In the genomic region with DNA sequence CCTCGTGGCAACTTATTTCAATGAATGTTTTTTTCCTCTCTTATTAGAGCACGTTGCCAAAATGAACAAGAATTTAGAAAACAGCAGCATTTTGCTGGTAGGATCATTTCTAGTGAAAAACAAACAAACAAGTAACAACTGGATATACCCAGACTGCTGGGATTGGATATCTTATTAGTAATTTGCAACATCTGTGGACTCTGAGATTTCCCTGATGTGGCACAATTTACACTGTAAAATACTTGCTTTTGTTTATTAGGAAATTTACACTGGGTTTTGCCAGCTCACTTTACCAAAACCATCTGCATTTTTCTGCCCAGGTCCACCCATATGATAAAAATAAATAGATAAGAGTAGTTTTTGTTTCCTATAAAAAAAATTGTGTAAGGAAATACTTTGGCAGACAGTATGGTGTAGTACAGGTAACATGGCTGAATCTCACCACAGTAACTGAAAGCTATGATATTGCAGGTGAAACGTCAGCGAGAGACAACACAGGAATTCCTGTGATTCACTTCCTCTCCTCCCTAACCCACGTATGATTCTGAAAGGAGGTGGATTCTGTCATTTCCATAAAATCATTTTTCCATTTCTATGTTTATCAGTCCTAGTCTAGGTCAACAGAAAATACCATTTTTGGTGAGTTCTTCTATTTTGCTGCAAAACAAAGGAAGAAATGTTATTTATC, we compare ENCODE assay signal across 18 cellular contexts.
"Had no signal": no experiment of that assay in that cellular context is flagged by ENCODE, and none has a peak within 500 bp of the region (broad histone marks: within the 10 kb centered on the region; RNA-seq: fewer than 3 reads in every experiment).

No MANE protein-coding gene starts in this region.

- H3K27ac ChIP-seq: body of pancreas, gastrocnemius medialis, heart right ventricle, pancreas, uterus had no signal

- H3K4me1 ChIP-seq: body of pancreas, gastrocnemius medialis, pancreas, uterus had no signal

- H3K9me3 Mint-ChIP-seq: dendritic cell treated with granulocyte-macrophage colony-stimulating factor and Interleukin-4, amounts not matched to agents 40 ng/mL and 50 ng/mL, for 4 days; endodermal cell had no signal

- H3K36me3 ChIP-seq: gastrocnemius medialis, heart right ventricle, pancreas, uterus had no signal

- H3K4me3 ChIP-seq: body of pancreas, gastrocnemius medialis, heart right ventricle, pancreas, uterus had no signal

- H3K4me1 Mint-ChIP-seq: activated naive CD4-positive, alpha-beta T cell treated with anti-CD3 and anti-CD28 coated beads, Interleukin-2, amount 50 U/mL, for 24 hours had no signal

- H3K9me3 ChIP-seq: body of pancreas, gastrocnemius medialis, heart right ventricle, pancreas, uterus had no signal

- H3K27me3 ChIP-seq: body of pancreas, gastrocnemius medialis, heart right ventricle, pancreas, uterus had no signal

- H3K4me3 Mint-ChIP-seq: activated naive CD4-positive, alpha-beta T cell treated with anti-CD3 and anti-CD28 coated beads, Interleukin-2, amount 50 U/mL, for 24 hours; dendritic cell treated with granulocyte-macrophage colony-stimulating factor and Interleukin-4, amounts not matched to agents 40 ng/mL and 50 ng/mL, for 4 days; endodermal cell; neural crest cell; stimulated activated naive CD8-positive, alpha-beta T cell treated with anti-CD3 and anti-CD28 coated beads, Interleukin-15, Interleukin-2, amounts not matched to agents 100 ng/mL and 50 ng/mL, for 24 hours; T-helper 2 cell treated with Interferon-gamma antibody and Interleukin-4, amounts not matched to agents 5 μg/mL and 100 μg/mL, for 36 hours had no signal

- H3K36me3 Mint-ChIP-seq: activated naive CD4-positive, alpha-beta T cell treated with anti-CD3 and anti-CD28 coated beads, Interleukin-2, amount 50 U/mL, for 24 hours had no signal

- ATAC-seq: activated CD4-positive, CD25-positive, alpha-beta regulatory T cell treated with anti-CD3 and anti-CD28 coated beads, Interleukin-2, amount 50 U/mL, for 24 hours; body of pancreas; gastrocnemius medialis; heart right ventricle; left ventricle myocardium superior; pancreas had no signal

- H3K27ac Mint-ChIP-seq: activated naive CD4-positive, alpha-beta T cell treated with anti-CD3 and anti-CD28 coated beads, Interleukin-2, amount 50 U/mL, for 24 hours; activated T-helper 2 cell treated with anti-CD3 and anti-CD28 coated beads, Interferon-gamma antibody, Interleukin-2, Interleukin-4, amounts not matched to agents 10 μg/mL and 5 μg/mL and 100 μg/mL, durations not matched to agents 14 hours and 24 hours and 36 hours; dendritic cell treated with granulocyte-macrophage colony-stimulating factor and Interleukin-4, amounts not matched to agents 40 ng/mL and 50 ng/mL, for 4 days; endodermal cell; stimulated activated naive CD8-positive, alpha-beta T cell treated with anti-CD3 and anti-CD28 coated beads, Interleukin-15, Interleukin-2, amounts not matched to agents 100 ng/mL and 50 ng/mL, for 24 hours; T-helper 2 cell treated with Interferon-gamma antibody and Interleukin-4, amounts not matched to agents 5 μg/mL and 100 μg/mL, for 36 hours had no signal

- DNase-seq: amniotic stem cell; body of pancreas; endodermal cell; gastrocnemius medialis; heart right ventricle; left ventricle myocardium superior; pancreas; retina; stimulated activated CD4-positive, alpha-beta T cell treated with anti-CD3 and anti-CD28 coated beads, Interleukin-4, amount 100 ng/mL, for 1 hour; stimulated activated CD8-positive, alpha-beta memory T cell treated with anti-CD3 and anti-CD28 coated beads, Interleukin-4, amount 100 ng/mL, for 48 hours; uterus had no signal

- H3K27me3 Mint-ChIP-seq: activated naive CD4-positive, alpha-beta T cell treated with anti-CD3 and anti-CD28 coated beads, Interleukin-2, amount 50 U/mL, for 24 hours; dendritic cell treated with granulocyte-macrophage colony-stimulating factor and Interleukin-4, amounts not matched to agents 40 ng/mL and 50 ng/mL, for 4 days; stimulated activated naive CD8-positive, alpha-beta T cell treated with anti-CD3 and anti-CD28 coated beads, Interleukin-15, Interleukin-2, amounts not matched to agents 100 ng/mL and 50 ng/mL, for 24 hours had no signal
